Comparison of ENCODE assay signal across 8 cellular contexts in the genomic region with DNA sequence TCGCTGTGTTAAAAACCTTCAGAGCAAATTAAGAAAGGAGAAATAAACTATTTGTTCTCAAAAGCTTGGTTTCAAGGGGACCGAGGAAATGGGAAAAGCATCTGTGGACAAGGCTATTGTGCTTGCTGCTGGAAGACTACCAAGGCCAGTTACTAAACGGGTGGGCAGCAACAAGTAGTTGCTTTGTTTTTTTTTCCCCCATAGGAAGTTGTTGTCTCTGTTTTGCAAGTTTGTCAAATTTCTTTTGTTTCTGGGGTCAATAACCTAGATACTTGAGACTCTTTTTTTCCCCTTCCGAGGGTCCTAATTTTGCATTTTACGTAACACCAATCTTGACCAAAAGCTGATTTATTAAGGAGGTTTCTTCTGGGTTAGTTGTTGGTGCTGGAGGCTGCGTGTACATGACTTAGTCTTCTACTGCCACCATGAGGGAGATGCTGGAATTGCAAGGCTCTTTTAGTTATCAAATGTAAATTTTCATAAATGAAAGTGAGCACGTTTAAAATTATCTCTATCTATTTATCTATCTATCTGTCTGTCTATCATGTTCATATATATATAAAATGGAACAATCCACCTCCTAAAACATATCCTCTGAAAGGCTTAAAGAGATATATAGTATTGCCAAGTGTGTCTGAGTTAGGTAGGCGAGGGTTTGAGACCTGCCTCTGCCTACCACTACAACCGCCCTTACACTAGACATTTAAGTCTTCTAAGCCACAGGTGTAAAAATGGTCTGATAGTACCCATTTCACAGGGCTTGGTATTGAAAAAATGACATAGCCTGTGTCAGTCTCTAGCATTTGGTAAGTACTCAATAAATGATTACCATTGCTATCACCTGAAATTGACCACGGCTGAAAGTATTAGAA.
DNase-seq lines count a peak whose midpoint lies in the region; ATAC-seq and TF ChIP-seq lines count a peak whose summit lies in the region.

No MANE protein-coding gene starts in this region.

- ATAC-seq in GM19395 (IDR thresholded peaks at IDR 0.05; ENCODE audit: unreplicated experiment) (peak; percentile 69), WTC11 (peak; percentile 56; the same call in 1 of the 2 replicates), right lobe of liver (peak; percentile 87 to 95 (median 90)), GM18519 (IDR thresholded peaks at IDR 0.05; ENCODE audit: low FRiP score, unreplicated experiment) (no peak)

- no peak overlapping the region for H3K4me3 Mint-ChIP-seq in WTC11

- POLR2A ChIA-PET in WTC11 (lab: Charles Lee), result interaction anchor here (0.6 kb wide), 1 partner anchor 489 kb away, joined by 5 read pairs; a partner anchor contains a TSS

- no peaks in the 10 kb centered on the region for H3K36me3 Mint-ChIP-seq in WTC11

- WGBS in right lobe of liver (ENCODE audit: insufficient coverage, low coverage, low lambda C conversion rate, missing lambda C conversion rate), result 29% methylated on average over 10 of the region's 10 CpGs

- DNase-seq in ACHN (peak; percentile 64), NCI-H2227 (lab: John Stamatoyannopoulos, UW; ENCODE audit: unreplicated experiment) (peak; percentile 71), WTC11 (ENCODE audit: low spot score) (peak; percentile 62), choroid plexus epithelial cell (ENCODE audit: low read depth) (peak; percentile 90), right lobe of liver (peak in 1 of 3 donors; percentile 67)
- DNase-seq in stimulated activated CD8-positive, alpha-beta memory T cell treated with anti-CD3 and anti-CD28 coated beads, Interleukin-12 subunit alpha, Interleukin-12 subunit beta, amount 100 ng/mL, for 1 hour (ENCODE audit: low read depth), result peak; percentile 55

- no peaks in the 10 kb centered on the region for H3K27me3 Mint-ChIP-seq in WTC11 (ENCODE audit: low read depth)

- peaks cover 0 to 6% (median 3%) of the 10 kb centered on the region in 4 donors for H3K4me1 ChIP-seq in right lobe of liver

- in situ Hi-C loops in ACHN (cut with HindIII; ENCODE audit: low pct_ligation_motif_present, low pct_unique_long_range_greater_than_20kb, low sequenced_read_pairs), result no loop called here

- intact Hi-C loops in right lobe of liver (cut with DNase I), result loop anchor here in 1 of 2 donors (5.0 kb wide), 1 partner anchor 312 kb away; no protein-coding TSS in a partner anchor

- no peaks in the 10 kb centered on the region for H3K9me3 Mint-ChIP-seq in WTC11

- H3K27ac ChIP-seq in right lobe of liver, result no peak overlapping the region

- H3K27me3 ChIP-seq in right lobe of liver, result no peaks in the 10 kb centered on the region

- CTCF ChIA-PET in WTC11 (lab: Charles Lee), result interaction anchor here (0.6 to 2.8 kb wide), 24 partner anchors 9 to 491 kb away, joined by 3 to 50 read pairs (median 3); no protein-coding TSS in a partner anchor

- H3K4me1 Mint-ChIP-seq in WTC11, result no peaks in the 10 kb centered on the region

- TF ChIP-seq CTCF in WTC11 (IDR thresholded peaks at IDR 0.05) (peak; percentile 75), choroid plexus epithelial cell (conservative IDR thresholded peaks at IDR 0.05; ENCODE audit: low read depth, low read length) (peak; percentile 90), right lobe of liver (IDR thresholded peaks at IDR 0.05) (peak; percentile 90 to 99 (median 94))

- TF ChIP-seq POLR2A in right lobe of liver (IDR thresholded peaks at IDR 0.05), result no peak

- no peaks in the 10 kb centered on the region for H3K9me3 ChIP-seq in right lobe of liver

- H3K4me3 ChIP-seq in choroid plexus epithelial cell (ENCODE audit: low read depth, low read length) (no peak overlapping the region), right lobe of liver (no peak overlapping the region)

- H3K27ac Mint-ChIP-seq in WTC11, result no peak overlapping the region

- H3K36me3 ChIP-seq in right lobe of liver, result no peaks in the 10 kb centered on the region

TF ChIP-seq in WTC11, 78 proteins besides CTCF, POLR2A, EP300 and RAD21:
- TF ChIP-seq NR1H2 (CRISPR knock-in tag; IDR thresholded peaks at IDR 0.05) (no peak), ZNF671 (CRISPR knock-in tag; IDR thresholded peaks at IDR 0.05) (no peak), SMAD4 (CRISPR knock-in tag; IDR thresholded peaks at IDR 0.05) (no peak), ETV6 (CRISPR knock-in tag; IDR thresholded peaks at IDR 0.05) (no peak), ZNF317 (CRISPR knock-in tag; IDR thresholded peaks at IDR 0.05; ENCODE audit: borderline replicate concordance, low read depth) (no peak), SMAD3 (CRISPR knock-in tag; IDR thresholded peaks at IDR 0.05; ENCODE audit: borderline replicate concordance) (no peak), ZNF423 (CRISPR knock-in tag; IDR thresholded peaks at IDR 0.05) (no peak), RELA (CRISPR knock-in tag; IDR thresholded peaks at IDR 0.05; ENCODE audit: borderline replicate concordance) (no peak), CREM (CRISPR knock-in tag; IDR thresholded peaks at IDR 0.05) (no peak), NR3C1 (CRISPR knock-in tag; conservative IDR thresholded peaks at IDR 0.05; ENCODE audit: low read depth) (no peak), CBFB (CRISPR knock-in tag; IDR thresholded peaks at IDR 0.05; ENCODE audit: low read depth) (no peak), NR2C2 (CRISPR knock-in tag; IDR thresholded peaks at IDR 0.05) (no peak), GABPB1 (CRISPR knock-in tag; IDR thresholded peaks at IDR 0.05) (no peak), JAZF1 (CRISPR knock-in tag; IDR thresholded peaks at IDR 0.05) (no peak), MXD4 (CRISPR knock-in tag; IDR thresholded peaks at IDR 0.05; ENCODE audit: borderline replicate concordance) (no peak)
- TF ChIP-seq, protein P1, sequence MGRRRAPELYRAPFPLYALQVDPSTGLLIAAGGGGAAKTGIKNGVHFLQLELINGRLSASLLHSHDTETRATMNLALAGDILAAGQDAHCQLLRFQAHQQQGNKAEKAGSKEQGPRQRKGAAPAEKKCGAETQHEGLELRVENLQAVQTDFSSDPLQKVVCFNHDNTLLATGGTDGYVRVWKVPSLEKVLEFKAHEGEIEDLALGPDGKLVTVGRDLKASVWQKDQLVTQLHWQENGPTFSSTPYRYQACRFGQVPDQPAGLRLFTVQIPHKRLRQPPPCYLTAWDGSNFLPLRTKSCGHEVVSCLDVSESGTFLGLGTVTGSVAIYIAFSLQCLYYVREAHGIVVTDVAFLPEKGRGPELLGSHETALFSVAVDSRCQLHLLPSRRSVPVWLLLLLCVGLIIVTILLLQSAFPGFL (CRISPR knock-in tag; IDR thresholded peaks at IDR 0.05; ENCODE audit: borderline replicate concordance), result no peak
- TF ChIP-seq, protein P2, sequence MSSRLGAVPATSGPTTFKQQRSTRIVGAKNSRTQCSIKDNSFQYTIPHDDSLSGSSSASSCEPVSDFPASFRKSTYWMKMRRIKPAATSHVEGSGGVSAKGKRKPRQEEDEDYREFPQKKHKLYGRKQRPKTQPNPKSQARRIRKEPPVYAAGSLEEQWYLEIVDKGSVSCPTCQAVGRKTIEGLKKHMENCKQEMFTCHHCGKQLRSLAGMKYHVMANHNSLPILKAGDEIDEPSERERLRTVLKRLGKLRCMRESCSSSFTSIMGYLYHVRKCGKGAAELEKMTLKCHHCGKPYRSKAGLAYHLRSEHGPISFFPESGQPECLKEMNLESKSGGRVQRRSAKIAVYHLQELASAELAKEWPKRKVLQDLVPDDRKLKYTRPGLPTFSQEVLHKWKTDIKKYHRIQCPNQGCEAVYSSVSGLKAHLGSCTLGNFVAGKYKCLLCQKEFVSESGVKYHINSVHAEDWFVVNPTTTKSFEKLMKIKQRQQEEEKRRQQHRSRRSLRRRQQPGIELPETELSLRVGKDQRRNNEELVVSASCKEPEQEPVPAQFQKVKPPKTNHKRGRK (CRISPR knock-in tag; IDR thresholded peaks at IDR 0.05; ENCODE audit: borderline replicate concordance), result no peak
- TF ChIP-seq, protein P3, sequence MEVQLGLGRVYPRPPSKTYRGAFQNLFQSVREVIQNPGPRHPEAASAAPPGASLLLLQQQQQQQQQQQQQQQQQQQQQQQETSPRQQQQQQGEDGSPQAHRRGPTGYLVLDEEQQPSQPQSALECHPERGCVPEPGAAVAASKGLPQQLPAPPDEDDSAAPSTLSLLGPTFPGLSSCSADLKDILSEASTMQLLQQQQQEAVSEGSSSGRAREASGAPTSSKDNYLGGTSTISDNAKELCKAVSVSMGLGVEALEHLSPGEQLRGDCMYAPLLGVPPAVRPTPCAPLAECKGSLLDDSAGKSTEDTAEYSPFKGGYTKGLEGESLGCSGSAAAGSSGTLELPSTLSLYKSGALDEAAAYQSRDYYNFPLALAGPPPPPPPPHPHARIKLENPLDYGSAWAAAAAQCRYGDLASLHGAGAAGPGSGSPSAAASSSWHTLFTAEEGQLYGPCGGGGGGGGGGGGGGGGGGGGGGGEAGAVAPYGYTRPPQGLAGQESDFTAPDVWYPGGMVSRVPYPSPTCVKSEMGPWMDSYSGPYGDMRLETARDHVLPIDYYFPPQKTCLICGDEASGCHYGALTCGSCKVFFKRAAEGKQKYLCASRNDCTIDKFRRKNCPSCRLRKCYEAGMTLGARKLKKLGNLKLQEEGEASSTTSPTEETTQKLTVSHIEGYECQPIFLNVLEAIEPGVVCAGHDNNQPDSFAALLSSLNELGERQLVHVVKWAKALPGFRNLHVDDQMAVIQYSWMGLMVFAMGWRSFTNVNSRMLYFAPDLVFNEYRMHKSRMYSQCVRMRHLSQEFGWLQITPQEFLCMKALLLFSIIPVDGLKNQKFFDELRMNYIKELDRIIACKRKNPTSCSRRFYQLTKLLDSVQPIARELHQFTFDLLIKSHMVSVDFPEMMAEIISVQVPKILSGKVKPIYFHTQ (CRISPR knock-in tag; IDR thresholded peaks at IDR 0.05), result no peak
